ENCODE assay signal across 8 cellular contexts in the genomic region with DNA sequence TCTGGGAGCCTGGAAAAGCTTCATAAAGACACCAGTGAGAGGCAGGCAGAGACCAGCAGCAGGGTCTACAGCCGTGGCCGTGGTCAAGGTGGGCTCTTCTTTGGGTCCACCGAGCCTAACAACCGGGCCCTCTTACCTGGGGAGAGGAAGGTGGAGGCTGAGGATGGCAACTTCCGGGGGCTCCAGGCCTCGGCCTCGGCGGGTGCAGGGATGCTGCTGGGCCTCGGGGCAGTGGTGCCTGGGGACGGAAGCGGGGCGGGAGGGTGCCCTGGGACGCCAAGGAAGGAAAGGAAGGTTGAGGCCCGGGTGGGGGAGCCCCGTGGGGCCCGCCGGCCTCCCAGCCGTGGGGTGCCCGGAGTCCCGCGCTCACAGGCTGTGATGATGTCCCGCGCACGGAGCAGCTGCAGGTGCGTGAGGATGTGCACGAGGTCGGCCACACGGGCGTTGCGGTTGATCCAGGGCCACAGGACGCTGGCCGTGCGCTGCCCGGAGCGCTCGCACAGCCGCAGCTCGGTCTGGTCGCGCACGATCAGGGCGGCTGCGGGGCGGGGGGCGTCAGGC. TPM values are rescaled to one million over a fixed set of nuclear protein-coding genes. Genes with fewer than 3 reads are reported as not detected.
DNase-seq lines count a peak whose midpoint lies in the region; ATAC-seq and TF ChIP-seq lines count a peak whose summit lies in the region.

No MANE protein-coding gene starts in this region.

- in situ Hi-C loops in GM13977 (cut with MboI; ENCODE audit: low pct_unique_long_range_greater_than_20kb, low sequenced_read_pairs, unreplicated experiment) = no loop called here

- H3K36me3 Mint-ChIP-seq in activated T-cell treated with anti-CD3 and anti-CD28 coated beads, Interleukin-2, amount 50 U/mL, for 4 hours (ENCODE audit: insufficient read depth) = peaks cover 7% of the 10 kb centered on the region
- H3K36me3 Mint-ChIP-seq in chondrocyte (ENCODE audit: low read depth) = peaks cover 2% of the 10 kb centered on the region

- H3K27ac Mint-ChIP-seq in chondrocyte (ENCODE audit: unreplicated experiment) = peak overlapping the region; percentile 77

- peaks cover 13% of the 10 kb centered on the region for H3K4me1 ChIP-seq in mucosa of stomach (ENCODE audit: control insufficient read depth, insufficient read depth, low read length)

- H3K4me1 Mint-ChIP-seq in activated T-cell treated with anti-CD3 and anti-CD28 coated beads, Interleukin-2, amount 50 U/mL, for 4 hours (ENCODE audit: low read depth) = peaks cover 18% of the 10 kb centered on the region
- H3K4me1 Mint-ChIP-seq in chondrocyte (ENCODE audit: low read depth) = peaks cover 19% of the 10 kb centered on the region

- H3K27me3 Mint-ChIP-seq in activated T-cell treated with anti-CD3 and anti-CD28 coated beads, Interleukin-2, amount 50 U/mL, for 4 hours (ENCODE audit: low read depth) = no peaks in the 10 kb centered on the region
- H3K27me3 Mint-ChIP-seq in chondrocyte (ENCODE audit: low read depth) = no peaks in the 10 kb centered on the region

- DNase-seq in activated T-cell treated with anti-CD3 and anti-CD28 coated beads, Interleukin-2, amount 50 U/mL, for 4 hours = no peak
- no peak for DNase-seq in activated T-cell treated with anti-CD3 and anti-CD28 coated beads for 4 hours
- DNase-seq in NB4 (ENCODE audit: low read depth) = peak; percentile 40
- no peak for DNase-seq in chondrocyte (ENCODE audit: low spot score)
- no peak for DNase-seq in GM13977 (ENCODE audit: low spot score)

- TF ChIP-seq POLR2A in NB4 (IDR thresholded peaks at IDR 0.05; ENCODE audit: extremely low read depth, insufficient read length) = no peak

- H3K9me3 Mint-ChIP-seq in activated T-cell treated with anti-CD3 and anti-CD28 coated beads, Interleukin-2, amount 50 U/mL, for 4 hours = no peaks in the 10 kb centered on the region
- H3K9me3 Mint-ChIP-seq in chondrocyte (ENCODE audit: low read depth) = no peaks in the 10 kb centered on the region

- no peaks in the 10 kb centered on the region for H3K36me3 ChIP-seq in mucosa of stomach (ENCODE audit: control insufficient read depth, insufficient read depth, low read length)

- TF ChIP-seq CTCF in NB4 (IDR thresholded peaks at IDR 0.05; ENCODE audit: low read depth, low read length) (no peak), chondrocyte (IDR thresholded peaks at IDR 0.05) (no peak), GM13977 (IDR thresholded peaks at IDR 0.05; ENCODE audit: extremely low read depth, insufficient read depth, missing control alignments) (no peak)

- H3K4me3 Mint-ChIP-seq in activated T-cell treated with anti-CD3 and anti-CD28 coated beads, Interleukin-2, amount 50 U/mL, for 4 hours = peak overlapping the region; percentile 89
- peak overlapping the region; percentile 74 for H3K4me3 Mint-ChIP-seq in chondrocyte (ENCODE audit: unreplicated experiment)

- peak overlapping the region; percentile 74 for H3K9ac ChIP-seq in mucosa of stomach (ENCODE audit: low read length)

- no peaks in the 10 kb centered on the region for H3K9me3 ChIP-seq in mucosa of stomach (ENCODE audit: control insufficient read depth, low read length)

- H3K4me3 ChIP-seq in NB4 (ENCODE audit: low read depth, low read length) (peak overlapping the region; percentile 85), mucosa of stomach (ENCODE audit: low read length) (peak overlapping the region; percentile 56)

- ATAC-seq in activated T-cell treated with anti-CD3 and anti-CD28 coated beads, Interleukin-2, amount 50 U/mL, for 4 hours = peak; percentile 20 to 24
- no peak for ATAC-seq in HG02840 (IDR thresholded peaks at IDR 0.05; ENCODE audit: low FRiP score, unreplicated experiment)
- ATAC-seq in HG03469 (IDR thresholded peaks at IDR 0.05; ENCODE audit: unreplicated experiment) = no peak

- no peaks in the 10 kb centered on the region for H3K27me3 ChIP-seq in mucosa of stomach (ENCODE audit: control insufficient read depth, insufficient read depth, low read length)

RNA-seq across cellular contexts. Expression of a gene that starts 0.6 kb away (rescaled TPM):
- 100 to 1,000 TPM; 258 to 273 (median 272) TPM for total RNA-seq in activated T-cell treated with anti-CD3 and anti-CD28 coated beads, Interleukin-2, amount 50 U/mL, for 4 hours
- 88.0 to 113 TPM (median 104 TPM) in 3 replicates for total RNA-seq in chondrocyte

RNA-seq across cellular contexts. Expression of a gene that starts 46.6 kb away (rescaled TPM):
- total RNA-seq in activated T-cell treated with anti-CD3 and anti-CD28 coated beads, Interleukin-2, amount 50 U/mL, for 4 hours = 1 to 10 TPM; 2.0 to 2.7 (median 2.3) TPM
- total RNA-seq in chondrocyte = 12.3 to 20.3 TPM (median 18.3 TPM) in 3 replicates

RNA-seq across cellular contexts. Expression of a gene that starts 47.5 kb away (rescaled TPM):
- 100 to 1,000 TPM; 140 to 162 (median 150) TPM for total RNA-seq in activated T-cell treated with anti-CD3 and anti-CD28 coated beads, Interleukin-2, amount 50 U/mL, for 4 hours
- 60.1 to 89.9 TPM (median 67.2 TPM) in 3 replicates for total RNA-seq in chondrocyte

Comparison
In these comparisons a context has a peak if more than half of its experiments do, and no peak if none do; other contexts are left out.
1. ATAC-seq: peak in activated T-cell treated with anti-CD3 and anti-CD28 coated beads, Interleukin-2, amount 50 U/mL, for 4 hours (2 of 2); none in HG02840 (single experiment) and HG03469 (single experiment).